In the genomic region with DNA sequence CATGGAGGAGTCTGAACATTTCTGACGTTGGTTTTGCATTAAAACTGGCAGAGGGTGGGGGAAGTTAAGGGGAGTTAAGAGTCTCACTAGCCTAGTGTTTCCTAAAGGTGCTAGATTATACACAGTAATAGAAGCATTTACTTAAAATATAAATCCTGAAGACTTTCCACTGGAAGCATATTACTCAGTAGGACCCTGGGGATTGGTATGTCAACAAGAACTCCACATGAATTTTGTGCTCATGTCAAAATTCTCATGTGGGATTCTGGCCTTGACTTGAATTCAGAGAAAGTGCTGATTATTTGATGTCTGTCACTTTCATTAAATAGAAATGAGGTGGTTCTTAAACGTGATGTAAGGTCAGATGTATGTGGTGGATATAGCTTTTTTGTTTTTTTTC, we compare ENCODE assay signal across 28 cellular contexts.
"Had no signal": no experiment of that assay in that cellular context is flagged by ENCODE, and none has a peak within 500 bp of the region (broad histone marks: within the 10 kb centered on the region; RNA-seq: fewer than 3 reads in every experiment).

No MANE protein-coding gene starts in this region.

- DNase-seq: activated CD4-positive, alpha-beta memory T cell treated with anti-CD3 and anti-CD28 coated beads, Interleukin-2, amount 10 ng/mL, durations not matched to agents 7 days and 5 days; activated CD4-positive, alpha-beta T cell treated with anti-CD3 and anti-CD28 coated beads, Interleukin-2, amount 50 U/mL, for 1 hour; activated CD4-positive, CD25-positive, alpha-beta regulatory T cell; activated gamma-delta T cell treated with Interleukin-2 at 50 U/mL for 16 hours; activated naive CD4-positive, alpha-beta T cell treated with anti-CD3 and anti-CD28 coated beads, Interleukin-2, amount 10 ng/mL, durations not matched to agents 7 days and 5 days; activated naive CD8-positive, alpha-beta T cell treated with anti-CD3 and anti-CD28 coated beads for 36 hours; activated T-cell treated with anti-CD3 and anti-CD28 coated beads for 4 hours; activated T-cell treated with anti-CD3 and anti-CD28 coated beads, Interleukin-2, amount 50 U/mL, for 48 hours; adrenal gland; anterior cingulate cortex; caudate nucleus; KBM-7; NCI-H1092; NCI-H1417; NCI-H1694; NCI-H2029; NCI-H2107; NCI-H2171 treated with DMSO at 0.1 percent for 48 hours; NCI-H345; NCI-H510A; NCI-H526 treated with DMSO at 0.1 percent for 48 hours; NCI-H82; SIG-M5; SK-N-SH; T-helper 1 cell had no signal

- H3K4me2 ChIP-seq: SK-N-SH had no signal

- H3K27me3 ChIP-seq: adrenal gland, breast epithelium had no signal

- ATAC-seq: activated T-helper 17 cell treated with anti-CD3 and anti-CD28 coated beads, Interleukin-2, amount 50 U/mL, for 72 hours had no signal

- H3K4me1 ChIP-seq: adrenal gland, breast epithelium had no signal

- H3K36me3 ChIP-seq: adrenal gland, breast epithelium had no signal

- H3K4me3 ChIP-seq: adrenal gland, breast epithelium had no signal

- H3K27ac ChIP-seq: adrenal gland, breast epithelium, VCaP had no signal

- H3K9ac ChIP-seq: SK-N-SH had no signal

- H3K9me3 ChIP-seq: adrenal gland, breast epithelium, SK-N-SH had no signal
